8 cellular contexts compared by ENCODE assay signal in the genomic region with DNA sequence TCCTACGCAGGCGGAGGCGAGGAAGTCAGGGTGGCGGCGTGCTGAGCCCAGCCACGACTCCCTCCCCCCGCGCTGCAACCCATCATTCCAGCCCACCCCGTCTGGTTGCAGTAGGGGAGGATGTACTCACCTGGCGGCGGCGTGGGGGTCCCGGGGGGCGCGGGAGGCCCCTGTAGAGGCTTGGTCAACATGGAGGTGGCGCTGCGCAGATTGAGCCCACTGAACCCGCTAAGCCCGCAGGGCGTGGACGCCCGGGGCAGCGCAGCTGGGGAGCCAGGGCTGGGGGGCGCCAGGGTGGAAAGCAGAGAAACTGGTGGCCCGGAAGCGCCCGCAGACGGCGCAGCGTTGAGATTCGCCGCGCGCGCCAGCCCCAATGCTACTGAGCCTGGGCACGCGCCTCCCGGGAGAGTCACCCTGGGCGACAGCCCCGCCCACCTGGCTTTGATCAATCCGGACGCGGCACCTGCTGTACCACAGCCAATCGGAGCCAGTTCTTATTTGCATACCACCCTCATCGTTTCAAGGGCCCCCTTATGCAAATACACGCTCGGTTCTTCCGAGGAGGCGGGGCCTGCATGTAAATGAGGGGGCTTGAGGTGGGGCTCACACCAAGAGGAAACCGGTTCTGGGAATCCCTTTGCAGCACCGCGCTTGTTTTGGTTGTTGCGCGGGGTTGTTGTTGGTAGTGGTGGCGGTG. TPM values are rescaled to one million over a fixed set of nuclear protein-coding genes. Genes with fewer than 3 reads are reported as not detected.
DNase-seq lines count a peak whose midpoint lies in the region; ATAC-seq and TF ChIP-seq lines count a peak whose summit lies in the region.

A gene (minus strand): TSS at position 381 of the 697 bp plus-strand sequence. CDS start 190 bp downstream, at position 191.

- intact Hi-C loops in aorta (cut with DNase I): loop anchor here in 1 of 2 donors (5.0 kb wide), 1 partner anchor 39 kb away; a partner anchor contains a TSS

- TF ChIP-seq CTCF in right atrium auricular region (IDR thresholded peaks at IDR 0.05): no peak

- peak within 1 kb of the TSS; percentile 98 for H3K4me3 Mint-ChIP-seq in T-helper 1 cell treated with Interleukin-12 subunit alpha and Interleukin-12 subunit beta and Interleukin-4 antibody, amounts not matched to agents 30 μg/mL and 1 μg/mL, for 36 hours

- peak within 1 kb of the TSS; percentile 96 for H3K27ac Mint-ChIP-seq in T-helper 1 cell treated with Interleukin-12 subunit alpha and Interleukin-12 subunit beta and Interleukin-4 antibody, amounts not matched to agents 30 μg/mL and 1 μg/mL, for 36 hours

- DNase-seq in NCI-H187 (lab: John Stamatoyannopoulos, UW) (peak; percentile 47 to 90), amniotic stem cell (lab: John Stamatoyannopoulos, UW) (peak; percentile 18), right atrium auricular region (ENCODE audit: low spot score) (peak; percentile 92), pulmonary artery endothelial cell (ENCODE audit: low read depth, low spot score) (peak; percentile 49), aorta (peak; percentile 93 to 94)

- H3K27ac ChIP-seq in right atrium auricular region (peak within 1 kb of the TSS; percentile 70 to 87), aorta (ENCODE audit: low read depth in 1 of 2, low read length in 2 of 2) (peak within 1 kb of the TSS in 1 of 2 donors; percentile 87)

- no peaks in the 10 kb centered on the region for H3K27me3 Mint-ChIP-seq in T-helper 1 cell treated with Interleukin-12 subunit alpha and Interleukin-12 subunit beta and Interleukin-4 antibody, amounts not matched to agents 30 μg/mL and 1 μg/mL, for 36 hours (ENCODE audit: low read depth)

- H3K36me3 ChIP-seq in right atrium auricular region (peaks cover 16% of the 10 kb centered on the region), aorta (ENCODE audit: control insufficient read depth in 1 of 2, insufficient read depth in 2 of 2, low read length in 1 of 2) (peaks cover 0 to 4% of the 10 kb centered on the region in 2 donors)

- H3K36me3 Mint-ChIP-seq in T-helper 1 cell treated with Interleukin-12 subunit alpha and Interleukin-12 subunit beta and Interleukin-4 antibody, amounts not matched to agents 30 μg/mL and 1 μg/mL, for 36 hours (ENCODE audit: low read depth): peaks cover 57% of the 10 kb centered on the region

- ATAC-seq in GM18499 (IDR thresholded peaks at IDR 0.05; ENCODE audit: insufficient read depth, unreplicated experiment) (peak; percentile 61), HG02943 (IDR thresholded peaks at IDR 0.05; ENCODE audit: low read depth, unreplicated experiment) (peak; percentile 53), aorta (ENCODE audit: low FRiP score) (peak; percentile 84)

- H3K9me3 Mint-ChIP-seq in T-helper 1 cell treated with Interleukin-12 subunit alpha and Interleukin-12 subunit beta and Interleukin-4 antibody, amounts not matched to agents 30 μg/mL and 1 μg/mL, for 36 hours: no peaks in the 10 kb centered on the region

- WGBS in aorta, 2 donors: 0 to 32% methylated on average over 55 of the region's 55 CpGs

- peak within 1 kb of the TSS; percentile 53 to 61 for H3K4me3 ChIP-seq in right atrium auricular region
- peak within 1 kb of the TSS in 1 of 2 donors; percentile 39 for H3K4me3 ChIP-seq in aorta (ENCODE audit: low read length in 2 of 2)

- H3K27me3 ChIP-seq in right atrium auricular region (no peaks in the 10 kb centered on the region), aorta (ENCODE audit: control insufficient read depth in 1 of 2, insufficient read depth in 2 of 2, low read length in 1 of 2) (no peaks in the 10 kb centered on the region)

- peaks cover 0 to 24% of the 10 kb centered on the region in 2 donors for H3K4me1 ChIP-seq in right atrium auricular region
- no peaks in the 10 kb centered on the region for H3K4me1 ChIP-seq in aorta (ENCODE audit: control insufficient read depth in 1 of 2, insufficient read depth in 2 of 2, low read length in 2 of 2)

- H3K9me3 ChIP-seq in right atrium auricular region (no peaks in the 10 kb centered on the region), aorta (ENCODE audit: control insufficient read depth, low read length) (no peaks in the 10 kb centered on the region)

- H3K4me1 Mint-ChIP-seq in T-helper 1 cell treated with Interleukin-12 subunit alpha and Interleukin-12 subunit beta and Interleukin-4 antibody, amounts not matched to agents 30 μg/mL and 1 μg/mL, for 36 hours (ENCODE audit: low read depth): peaks cover 35% of the 10 kb centered on the region

RNA-seq across cellular contexts. Expression of the gene that starts here (rescaled TPM):
- 1 to 10 TPM; 5.4 to 9.1 TPM for total RNA-seq in right atrium auricular region
- 5.5 and 6.3 TPM in 2 replicates for total RNA-seq in pulmonary artery endothelial cell
- total RNA-seq in aorta: 1 to 10 TPM; 8.1 to 9.2 TPM
- polyA plus RNA-seq in aorta: 1 to 10 TPM; 3.6 to 5.1 TPM

Comparison
In these comparisons a context has a peak if more than half of its experiments do, and no peak if none do; other contexts are left out.
1. DNase-seq: peak in every context shown above with its lines; median percentile 94 in aorta; 92 in right atrium auricular region; 68 in NCI-H187; 49 in pulmonary artery endothelial cell; 18 in amniotic stem cell.